In genomic region chr5:170411100-170411499, GRCh38 we compare ENCODE assay signal across 16 cellular contexts. TPM values are rescaled to one million over a fixed set of nuclear protein-coding genes. Genes with fewer than 3 reads are reported as not detected.
DNase-seq lines count a peak whose midpoint lies in the region; ATAC-seq and TF ChIP-seq lines count a peak whose summit lies in the region.
"Had no signal": no experiment of that assay in that cellular context is flagged by ENCODE, and none has a peak within 500 bp of the region (broad histone marks: within the 10 kb centered on the region; RNA-seq: fewer than 3 reads in every experiment).

No MANE protein-coding gene starts in this region.

- no peaks in the 10 kb centered on the region for H3K36me3 Mint-ChIP-seq in endothelial cell (ENCODE audit: low read depth, unreplicated experiment)

- TF ChIP-seq RAD21 in HCT116 (IDR thresholded peaks at IDR 0.05; ENCODE audit: low read depth) = no peak

- H3K9me3 ChIP-seq in HCT116 (ENCODE audit: control insufficient read depth in 1 of 2, insufficient read depth in 1 of 2, low read depth in 1 of 2, low read length in 2 of 2) = no peaks in the 10 kb centered on the region
- H3K9me3 ChIP-seq: gastrocnemius medialis, HAP-1, SJCRH30 had no signal

- H3K9me2 ChIP-seq in HCT116 (ENCODE audit: insufficient read depth) = no peaks in the 10 kb centered on the region

- H3K27ac ChIP-seq in 22Rv1 (no peak overlapping the region), HCT116 (ENCODE audit: low read depth, low read length) (no peak overlapping the region)
- H3K27ac ChIP-seq: gastrocnemius medialis, SJCRH30 had no signal

- no peak for TF ChIP-seq POLR2A in HCT116 (IDR thresholded peaks at IDR 0.05; ENCODE audit: borderline replicate concordance, extremely low read depth, insufficient read depth, insufficient read length)

- H3K4me1 Mint-ChIP-seq in endothelial cell (ENCODE audit: unreplicated experiment) = peaks cover 35% of the 10 kb centered on the region
- H3K4me1 Mint-ChIP-seq: stimulated activated naive CD8-positive, alpha-beta T cell treated with anti-CD3 and anti-CD28 coated beads, Interleukin-15, amount 100 ng/mL, for 72 hours had no signal

- intact Hi-C loops in HCT116 (cut with micrococcal nuclease) = no loop called here

- peaks cover 3% of the 10 kb centered on the region for H3K27me3 Mint-ChIP-seq in endothelial cell (ENCODE audit: unreplicated experiment)
- H3K27me3 Mint-ChIP-seq: stimulated activated naive CD8-positive, alpha-beta T cell treated with anti-CD3 and anti-CD28 coated beads, Interleukin-15, amount 100 ng/mL, for 72 hours had no signal

- CTCF ChIA-PET in GM10248 (lab: Yijun Ruan, JAX) (interaction anchor here (0.6 to 3.0 kb wide), 28 partner anchors 8 to 227 kb away, joined by 3 to 13 read pairs (median 6); partner anchors contain the start of gene KCNMB1), HCT116 (lab: Charles Lee) (interaction anchor here (1.8 kb wide), 1 partner anchor 185 kb away, joined by 6 read pairs; no protein-coding TSS in a partner anchor)

- no peaks in the 10 kb centered on the region for H3K36me3 ChIP-seq in HCT116 (ENCODE audit: control insufficient read depth in 1 of 2, insufficient read depth in 2 of 2, low read length in 2 of 2)
- H3K36me3 ChIP-seq: gastrocnemius medialis, HAP-1, SJCRH30 had no signal

- RAD21 ChIA-PET in HCT116 (lab: Charles Lee; ENCODE audit: low non-redundant PET in 1 of 2, low total read pairs in 2 of 2, uncharacterized antibody in 2 of 2, unreplicated experiment in 2 of 2) = no interaction called here

- H2AFZ ChIP-seq in HCT116 (ENCODE audit: low read depth, low read length, poor library complexity, severe bottlenecking) = no peak overlapping the region

- H3K4me2 ChIP-seq in HCT116 (ENCODE audit: low read length) = no peak overlapping the region

- H3K27me3 ChIP-seq in HCT116 (ENCODE audit: insufficient read depth, low read length) = peaks cover 14% of the 10 kb centered on the region
- H3K27me3 ChIP-seq: gastrocnemius medialis, SJCRH30 had no signal

- DNase-seq in GM10248 (ENCODE audit: extremely low spot score) = peak; percentile 40
- DNase-seq in HCT116 (ENCODE audit: low read depth, low spot score) = no peak
- DNase-seq in RPMI8226 = peak; percentile 42
- no peak for DNase-seq in endothelial cell (ENCODE audit: low spot score)
- no peak for DNase-seq in NCI-H1694 (lab: John Stamatoyannopoulos, UW)
- DNase-seq: activated effector memory CD4-positive, alpha-beta T cell treated with Interleukin-2 at 50 U/mL for 16 hours; aorta; gastrocnemius medialis; left ventricle myocardium superior; SJCRH30; stimulated activated naive CD8-positive, alpha-beta T cell treated with anti-CD3 and anti-CD28 coated beads, Interleukin-15, amount 100 ng/mL, for 72 hours had no signal

- no TSS peak for BruUV-seq in HCT116 (replicated peaks; lab: Mats Ljungman, UMichigan)

- POLR2A ChIA-PET in GM10248 (lab: Yijun Ruan, JAX) = no interaction called here
- POLR2A ChIA-PET in HCT116 (lab: Charles Lee) = no interaction called here

- H4K20me1 ChIP-seq in HCT116 (ENCODE audit: insufficient read depth) = no peaks in the 10 kb centered on the region

- peak; percentile 53; the same call in 1 of the 2 replicates for ATAC-seq in HCT116
- no peak for ATAC-seq in GM18909 (IDR thresholded peaks at IDR 0.05; ENCODE audit: poor library complexity, unreplicated experiment)
- ATAC-seq in HG03039 (IDR thresholded peaks at IDR 0.05; ENCODE audit: unreplicated experiment) = no peak
- ATAC-seq: gastrocnemius medialis; left ventricle myocardium superior; stimulated activated naive CD8-positive, alpha-beta T cell treated with anti-CD3 and anti-CD28 coated beads, Interleukin-15, amount 100 ng/mL, for 72 hours had no signal

- H3K4me3 Mint-ChIP-seq in endothelial cell (ENCODE audit: unreplicated experiment) = no peak overlapping the region
- H3K4me3 Mint-ChIP-seq: stimulated activated naive CD8-positive, alpha-beta T cell treated with anti-CD3 and anti-CD28 coated beads, Interleukin-15, amount 100 ng/mL, for 72 hours had no signal

- TF ChIP-seq CTCF in 22Rv1 (IDR thresholded peaks at IDR 0.05) = peak; percentile 42; the same call in 1 of the 2 replicates
- peak; percentile 38 for TF ChIP-seq CTCF in GM10248 (IDR thresholded peaks at IDR 0.05; ENCODE audit: control extremely low read depth, extremely low read depth, low read depth, missing control alignments)
- TF ChIP-seq CTCF in HCT116 (IDR thresholded peaks at IDR 0.05 in 2 of 3, conservative IDR thresholded peaks at IDR 0.05 in 1 of 3; ENCODE audit: borderline replicate concordance in 1 of 3, insufficient read depth in 1 of 3, low read depth in 2 of 3, low read length in 2 of 3) = peak in 2 of 3 experiments; percentile 43 to 72; a peak in 4 of 6 replicates
- TF ChIP-seq CTCF in endothelial cell (IDR thresholded peaks at IDR 0.05; ENCODE audit: unreplicated experiment) = no peak

- H3K27ac Mint-ChIP-seq in endothelial cell (ENCODE audit: unreplicated experiment) = no peak overlapping the region
- H3K27ac Mint-ChIP-seq: progenitor cell of endocrine pancreas; stimulated activated naive CD8-positive, alpha-beta T cell treated with anti-CD3 and anti-CD28 coated beads, Interleukin-15, amount 100 ng/mL, for 72 hours had no signal

- no peaks in the 10 kb centered on the region for H3K79me2 ChIP-seq in HCT116 (ENCODE audit: insufficient read depth, low read length)

- no peaks in the 10 kb centered on the region for H3K4me1 ChIP-seq in HCT116 (ENCODE audit: control insufficient read depth in 1 of 2, insufficient read depth in 2 of 2, low read length in 2 of 2)
- H3K4me1 ChIP-seq: gastrocnemius medialis had no signal

- H3K4me3 ChIP-seq in HCT116 (replicated peaks in 1 of 2; ENCODE audit: low read depth in 1 of 2, low read length in 2 of 2) = no peak overlapping the region
- H3K4me3 ChIP-seq: gastrocnemius medialis, HAP-1, SJCRH30 had no signal

- no peak overlapping the region for H3K9ac ChIP-seq in HCT116 (ENCODE audit: low read length)

- H3K9me3 Mint-ChIP-seq in endothelial cell (ENCODE audit: unreplicated experiment) = no peaks in the 10 kb centered on the region
- H3K9me3 Mint-ChIP-seq: stimulated activated naive CD8-positive, alpha-beta T cell treated with anti-CD3 and anti-CD28 coated beads, Interleukin-15, amount 100 ng/mL, for 72 hours had no signal

TF ChIP-seq in HCT116, 20 proteins besides CTCF, POLR2A, EP300 and RAD21:
- TF ChIP-seq YY1 (IDR thresholded peaks at IDR 0.05; ENCODE audit: extremely low read depth, insufficient replicate concordance, low read depth, low read length) (no peak), CBX3 (IDR thresholded peaks at IDR 0.05; ENCODE audit: low read depth) (no peak)

RNA-seq across cellular contexts. Expression of gene KCNMB1, which starts 21.9 kb away (rescaled TPM):
- total RNA-seq in HCT116 (2021; ENCODE audit: unreplicated experiment) (not detected), endothelial cell (ENCODE audit: unreplicated experiment) (1.1 TPM)
- polyA plus RNA-seq in HCT116 (2012) = not detected in 2 replicates
- total RNA-seq: progenitor cell of endocrine pancreas, SJCRH30 had no signal

Comparison
In these comparisons a context has a peak if more than half of its experiments do, and no peak if none do; other contexts are left out.
1. DNase-seq: peak in GM10248 (single experiment) and RPMI8226 (single experiment); none in HCT116 (single experiment), endothelial cell (single experiment) and NCI-H1694 (single experiment).